ENCODE assay signal across 9 cellular contexts in genomic region chr15:41334293-41335120, GRCh38. TPM values are rescaled to one million over a fixed set of nuclear protein-coding genes. Genes with fewer than 3 reads are reported as not detected.
A peak's percentile ranks its signal among the peaks of the same experiment; 100 is the strongest.
DNase-seq lines count a peak whose midpoint lies in the region; ATAC-seq and TF ChIP-seq lines count a peak whose summit lies in the region.
"Had no signal": no experiment of that assay in that cellular context is flagged by ENCODE, and none has a peak within 500 bp of the region (broad histone marks: within the 10 kb centered on the region; RNA-seq: fewer than 3 reads in every experiment).

No MANE protein-coding gene starts in this region.

- H3K9me3 Mint-ChIP-seq in GM23338 = no peaks in the 10 kb centered on the region; the same call in 2 of the 3 replicates
- no peaks in the 10 kb centered on the region for H3K9me3 Mint-ChIP-seq in T-cell

- H3K27me3 ChIP-seq in GM23338 (ENCODE audit: insufficient read depth) = no peaks in the 10 kb centered on the region
- H3K27me3 ChIP-seq: brain microvascular endothelial cell had no signal

- peaks cover 7% of the 10 kb centered on the region for H3K27me3 Mint-ChIP-seq in GM23338 (ENCODE audit: insufficient read depth, low read depth, poor library complexity)
- H3K27me3 Mint-ChIP-seq in T-cell = no peaks in the 10 kb centered on the region

- H3F3A ChIP-seq in GM23338 (replicated peaks; ENCODE audit: low read depth) = no peaks in the 10 kb centered on the region; the same call in 1 of the 2 replicates

- H3K4me3 Mint-ChIP-seq in GM23338 = peak overlapping the region; percentile 98
- H3K4me3 Mint-ChIP-seq in T-cell = peak overlapping the region; percentile 90 to 99 (median 97)

- peak overlapping the region; percentile 83 for H3K4me2 ChIP-seq in GM23338

- ATAC-seq in GM23338 (no peak), T-cell (replicated peaks in 1 of 4) (no peak), GM18498 (IDR thresholded peaks at IDR 0.05; ENCODE audit: unreplicated experiment) (no peak), left ventricle myocardium superior (no peak), GM18909 (IDR thresholded peaks at IDR 0.05; ENCODE audit: poor library complexity, unreplicated experiment) (no peak)

- H3K79me2 ChIP-seq in GM23338 (replicated peaks; ENCODE audit: insufficient read depth) = peaks cover 79% of the 10 kb centered on the region

- POLR2A ChIA-PET in T-cell (lab: Charles Lee) = no interaction called here

- H3K4me3 ChIP-seq in GM23338 (peak overlapping the region; percentile 75), fibroblast of villous mesenchyme (ENCODE audit: low read depth, low read length) (peak overlapping the region; percentile 43)

- peaks cover 15% of the 10 kb centered on the region for H4K20me1 ChIP-seq in GM23338 (replicated peaks; ENCODE audit: insufficient read depth)

- H3K36me3 ChIP-seq in GM23338 (ENCODE audit: insufficient read depth) = peaks cover 5% of the 10 kb centered on the region; the same call in 1 of the 2 replicates
- H3K36me3 ChIP-seq: brain microvascular endothelial cell had no signal

- H3K4me1 ChIP-seq in GM23338 (ENCODE audit: insufficient read depth) = peaks cover 17% of the 10 kb centered on the region; the same call in 1 of the 2 replicates

- peaks cover 24% of the 10 kb centered on the region for H3K36me3 Mint-ChIP-seq in GM23338 (ENCODE audit: low read depth)
- no peaks in the 10 kb centered on the region for H3K36me3 Mint-ChIP-seq in T-cell

- DNase-seq in GM23338 (ENCODE audit: low spot score) (no peak), T-cell (no peak), fibroblast of villous mesenchyme (ENCODE audit: low read depth) (no peak), left ventricle myocardium superior (no peak), NCI-H146 treated with DMSO at 0.1 percent for 48 hours (lab: John Stamatoyannopoulos, UW; ENCODE audit: unreplicated experiment) (no peak)
- DNase-seq: brain microvascular endothelial cell had no signal

- CTCF ChIA-PET in T-cell (lab: Charles Lee) = no interaction called here

- intact Hi-C loops in left ventricle myocardium superior (cut with micrococcal nuclease) = no loop called here

- no peak overlapping the region for H2AFZ ChIP-seq in GM23338

- H3K9me2 ChIP-seq in GM23338 (ENCODE audit: insufficient read depth) = no peaks in the 10 kb centered on the region

- no peak overlapping the region for H3K27ac Mint-ChIP-seq in GM23338
- peak overlapping the region in 1 of 2 donors; percentile 25 for H3K27ac Mint-ChIP-seq in T-cell

- H3K4me1 Mint-ChIP-seq in GM23338 (peaks cover 8% of the 10 kb centered on the region; the same call in 2 of the 3 replicates), T-cell (peaks cover 29 to 45% (median 31%) of the 10 kb centered on the region in 3 donors)

- TF ChIP-seq CTCF in 22Rv1 (IDR thresholded peaks at IDR 0.05) (no peak), GM23338 (conservative IDR thresholded peaks at IDR 0.05; ENCODE audit: low read depth in 2 of 2) (no peak), fibroblast of villous mesenchyme (IDR thresholded peaks at IDR 0.05; ENCODE audit: insufficient read depth, low read depth, low read length) (no peak)

- peak overlapping the region; percentile 96 for H3K27ac ChIP-seq in 22Rv1
- no peak overlapping the region for H3K27ac ChIP-seq in GM23338 (ENCODE audit: low read depth)
- H3K27ac ChIP-seq: brain microvascular endothelial cell had no signal

TF ChIP-seq in GM23338, 12 proteins besides CTCF, POLR2A, EP300 and RAD21:
- no peak for TF ChIP-seq ZNF114 (CRISPR knock-in tag; IDR thresholded peaks at IDR 0.05)
- TF ChIP-seq EZH2 (IDR thresholded peaks at IDR 0.05; ENCODE audit: low read depth, unreplicated experiment) = no peak
- no peak for TF ChIP-seq JUNB (IDR thresholded peaks at IDR 0.05; ENCODE audit: unreplicated experiment)

RNA-seq across cellular contexts. Expression of gene NUSAP1, which starts 1.8 kb away (rescaled TPM):
- total RNA-seq in GM23338 (2014; rRNA removed; shearing (Covaris generic)) = 126 and 150 TPM in 2 replicates
- 260 and 272 TPM in 2 replicates for polyA plus RNA-seq in GM23338 (2016; fragmentation: Nextera tagmentation; extraction: Ambion mirVana)
- total RNA-seq in T-cell = 1 to 10 TPM; 5.4 to 9.4 (median 7.0) TPM
- 28.3 and 59.2 TPM in 2 replicates for total RNA-seq in fibroblast of villous mesenchyme
- 1.0 TPM for total RNA-seq in left ventricle myocardium superior

RNA-seq across cellular contexts. Expression of gene OIP5, which starts 2.1 kb away (rescaled TPM):
- 53.1 and 61.1 TPM in 2 replicates for total RNA-seq in GM23338 (2014; rRNA removed; shearing (Covaris generic))
- polyA plus RNA-seq in GM23338 (2016; fragmentation: Nextera tagmentation; extraction: Ambion mirVana) = 60.0 and 71.7 TPM in 2 replicates
- total RNA-seq in T-cell (under 1 TPM in 3 of 5 donors, not detected in 2; 0.58 to 0.82 (median 0.70) TPM), fibroblast of villous mesenchyme (2.6 and 8.6 TPM in 2 replicates), left ventricle myocardium superior (not detected)
